18 cellular contexts compared by ENCODE assay signal in the genomic region with DNA sequence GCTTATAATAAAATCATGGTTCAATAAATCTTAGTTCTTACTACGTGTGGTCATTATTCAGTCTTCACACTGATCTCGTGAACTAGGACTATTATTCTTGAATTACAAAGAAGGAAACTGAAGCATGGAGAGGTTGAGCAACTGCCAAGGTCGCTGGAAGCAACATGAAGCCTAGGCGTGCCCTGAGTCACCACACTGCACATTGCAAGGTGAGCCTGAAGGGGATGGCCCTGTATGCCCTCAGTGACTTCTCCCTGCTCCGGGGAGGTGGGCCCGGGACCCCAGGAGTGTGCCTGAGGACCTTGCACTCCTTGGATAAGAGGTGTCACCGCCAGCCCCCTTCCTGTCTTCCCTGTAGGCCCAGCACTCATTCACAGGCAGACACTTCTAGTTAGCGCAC.
DNase-seq lines count a peak whose midpoint lies in the region; ATAC-seq and TF ChIP-seq lines count a peak whose summit lies in the region.
"Had no signal": no experiment of that assay in that cellular context is flagged by ENCODE, and none has a peak within 500 bp of the region (broad histone marks: within the 10 kb centered on the region; RNA-seq: fewer than 3 reads in every experiment).

No MANE protein-coding gene starts in this region.

- ATAC-seq in HG03342 (IDR thresholded peaks at IDR 0.05; ENCODE audit: unreplicated experiment), result no peak

- no peaks in the 10 kb centered on the region for H3K4me1 Mint-ChIP-seq in Calu3 (ENCODE audit: low read depth, unreplicated experiment)

- H3K4me3 ChIP-seq in dorsolateral prefrontal cortex, result no peak overlapping the region
- H3K4me3 ChIP-seq: GM23338, SJSA1 had no signal

- CTCF ChIA-PET in Calu3 (lab: Charles Lee), result no interaction called here

- BruUV-seq in Calu3 (replicated peaks; lab: Mats Ljungman, UMichigan), result no TSS peak

- H3K9me3 Mint-ChIP-seq in Calu3 (ENCODE audit: low read depth, unreplicated experiment), result no peaks in the 10 kb centered on the region
- H3K9me3 Mint-ChIP-seq: GM23338 had no signal

- intact Hi-C loops in dorsolateral prefrontal cortex (cut with DNase I), result no loop called here
- intact Hi-C loops in Calu3 (cut with micrococcal nuclease; ENCODE audit: unreplicated experiment), result no loop called here

- no peaks in the 10 kb centered on the region for H3K36me3 Mint-ChIP-seq in Calu3 (ENCODE audit: insufficient read depth, unreplicated experiment)
- H3K36me3 Mint-ChIP-seq: CD14-positive monocyte had no signal

- no peak overlapping the region for H3K4me3 Mint-ChIP-seq in Calu3 (ENCODE audit: low read depth, unreplicated experiment)
- H3K4me3 Mint-ChIP-seq: CD14-positive monocyte, GM23338 had no signal

- peak overlapping the region in 41 of 59 donors; percentile 19 to 91 (median 79) for H3K27ac ChIP-seq in dorsolateral prefrontal cortex
- H3K27ac ChIP-seq: RWPE1, SJSA1 had no signal

- DNase-seq in amniotic epithelial cell (ENCODE audit: low read depth), result peak; percentile 71
- DNase-seq in dorsolateral prefrontal cortex, result no peak
- DNase-seq in kidney tubule cell (ENCODE audit: low spot score), result peak; percentile 33
- DNase-seq in renal cortical epithelial cell (ENCODE audit: low read depth), result peak; percentile 50
- no peak for DNase-seq in Calu3
- DNase-seq in NCI-H524 treated with DMSO at 0.1 percent for 48 hours (lab: John Stamatoyannopoulos, UW), result no peak
- DNase-seq: ACHN, AML-193, DMS153, KBM-7, NCI-H1436 treated with DMSO at 0.1 percent for 48 hours, NCI-H345, NCI-H526 treated with DMSO at 0.1 percent for 48 hours had no signal

- H3K27me3 Mint-ChIP-seq in Calu3 (ENCODE audit: unreplicated experiment), result peaks cover 79% of the 10 kb centered on the region

- H3K27me3 ChIP-seq in dorsolateral prefrontal cortex, result no peaks in the 10 kb centered on the region
- H3K27me3 ChIP-seq: SJSA1 had no signal

- no peak overlapping the region for H3K27ac Mint-ChIP-seq in Calu3 (ENCODE audit: unreplicated experiment)
- H3K27ac Mint-ChIP-seq: GM23338 had no signal

- TF ChIP-seq CTCF in dorsolateral prefrontal cortex (IDR thresholded peaks at IDR 0.05 in 54 of 56, conservative IDR thresholded peaks at IDR 0.05 in 2 of 56; ENCODE audit: low read depth in 1 of 56, partially characterized antibody in 56 of 56) (no peak), Calu3 (IDR thresholded peaks at IDR 0.05; ENCODE audit: unreplicated experiment) (no peak)

Comparison
In these comparisons a context has a peak if more than half of its experiments do, and no peak if none do; other contexts are left out.
1. DNase-seq: peak in amniotic epithelial cell (single experiment), kidney tubule cell (single experiment) and renal cortical epithelial cell (single experiment); none in dorsolateral prefrontal cortex (0 of 10), Calu3 (single experiment) and NCI-H524 treated with DMSO at 0.1 percent for 48 hours (single experiment).